35 cellular contexts compared by ENCODE assay signal in the genomic region with DNA sequence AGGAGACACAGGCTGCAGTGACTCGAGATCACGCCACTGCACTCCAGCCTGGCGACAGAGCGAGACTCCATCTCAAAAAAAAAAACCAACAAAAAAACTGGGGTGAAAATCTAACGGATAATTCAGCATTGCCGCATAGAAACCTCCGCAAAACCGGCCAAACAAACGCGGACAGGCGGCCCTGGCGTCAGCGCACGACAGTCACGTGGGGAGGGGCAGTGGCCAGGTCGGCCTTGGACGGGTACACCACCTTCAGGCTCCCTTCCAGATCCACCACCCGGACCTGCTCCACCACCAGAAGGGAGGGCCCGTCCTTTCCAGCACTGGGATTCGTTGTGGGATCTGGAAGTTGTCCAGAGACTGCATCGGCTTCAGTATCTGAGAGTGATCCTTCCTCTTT. TPM values are rescaled to one million over a fixed set of nuclear protein-coding genes. Genes with fewer than 3 reads are reported as not detected.
"Had no signal": no experiment of that assay in that cellular context is flagged by ENCODE, and none has a peak within 500 bp of the region (broad histone marks: within the 10 kb centered on the region; RNA-seq: fewer than 3 reads in every experiment).

No MANE protein-coding gene starts in this region.

- H3K4me3 Mint-ChIP-seq: activated CD4-positive, alpha-beta T cell treated with anti-CD3 and anti-CD28 coated beads for 36 hours; activated CD4-positive, alpha-beta T cell treated with anti-CD3 and anti-CD28 coated beads, Interleukin-2, amount 10 ng/mL, durations not matched to agents 7 days and 5 days; activated CD8-positive, alpha-beta T cell treated with anti-CD3 and anti-CD28 coated beads, Interleukin-2, amount 10 ng/mL, durations not matched to agents 7 days and 5 days; activated naive CD8-positive, alpha-beta T cell treated with anti-CD3 and anti-CD28 coated beads for 36 hours; activated T-cell treated with anti-CD3 and anti-CD28 coated beads, Interleukin-2, amount 50 U/mL, for 72 hours; activated T-helper 17 cell treated with anti-CD3 and anti-CD28 coated beads, Interleukin-2, amount 50 U/mL, for 72 hours; central memory CD8-positive, alpha-beta T cell; WTC11 had no signal

- H3K27me3 Mint-ChIP-seq: activated CD4-positive, alpha-beta T cell treated with anti-CD3 and anti-CD28 coated beads for 36 hours; activated CD4-positive, alpha-beta T cell treated with anti-CD3 and anti-CD28 coated beads, Interleukin-2, amount 10 ng/mL, durations not matched to agents 7 days and 5 days; activated naive CD8-positive, alpha-beta T cell treated with anti-CD3 and anti-CD28 coated beads for 36 hours; activated T-helper 17 cell treated with anti-CD3 and anti-CD28 coated beads, Interleukin-2, amount 50 U/mL, for 72 hours; central memory CD8-positive, alpha-beta T cell had no signal

- H3K27me3 ChIP-seq: brain microvascular endothelial cell, SJCRH30 had no signal

- H3K4me1 Mint-ChIP-seq: activated CD4-positive, alpha-beta T cell treated with anti-CD3 and anti-CD28 coated beads, Interleukin-2, amount 10 ng/mL, durations not matched to agents 7 days and 5 days; activated naive CD8-positive, alpha-beta T cell treated with anti-CD3 and anti-CD28 coated beads for 36 hours; activated T-helper 17 cell treated with anti-CD3 and anti-CD28 coated beads, Interleukin-2, amount 50 U/mL, for 72 hours had no signal

- H3K27ac Mint-ChIP-seq: activated CD4-positive, alpha-beta T cell treated with anti-CD3 and anti-CD28 coated beads for 36 hours; activated CD4-positive, alpha-beta T cell treated with anti-CD3 and anti-CD28 coated beads, Interleukin-2, amount 10 ng/mL, durations not matched to agents 7 days and 5 days; activated CD8-positive, alpha-beta T cell treated with anti-CD3 and anti-CD28 coated beads, Interleukin-2, amount 10 ng/mL, durations not matched to agents 7 days and 5 days; activated naive CD8-positive, alpha-beta T cell treated with anti-CD3 and anti-CD28 coated beads for 36 hours; activated T-cell treated with anti-CD3 and anti-CD28 coated beads, Interleukin-2, amount 50 U/mL, for 72 hours; activated T-helper 17 cell treated with anti-CD3 and anti-CD28 coated beads, Interleukin-2, amount 50 U/mL, for 72 hours; WTC11 had no signal

- H3K9me3 ChIP-seq: SJCRH30 had no signal

- H3K27ac ChIP-seq: brain microvascular endothelial cell, RWPE1, SJCRH30, SK-N-MC had no signal

- DNase-seq: activated CD4-positive, alpha-beta T cell treated with anti-CD3 and anti-CD28 coated beads for 36 hours; activated CD4-positive, alpha-beta T cell treated with anti-CD3 and anti-CD28 coated beads, Interleukin-2, amount 10 ng/mL, durations not matched to agents 7 days and 5 days; activated CD4-positive, alpha-beta T cell treated with anti-CD3 and anti-CD28 coated beads, Interleukin-2, amount 50 U/mL, for 48 hours; activated CD8-positive, alpha-beta T cell treated with anti-CD3 and anti-CD28 coated beads, Interleukin-2, amount 10 ng/mL, durations not matched to agents 7 days and 5 days; activated effector memory CD4-positive, alpha-beta T cell treated with anti-CD3 and anti-CD28 coated beads, Interleukin-2, amount 50 U/mL, for 16 hours; activated naive CD4-positive, alpha-beta T cell; activated naive CD4-positive, alpha-beta T cell treated with anti-CD3 and anti-CD28 coated beads, Interleukin-2, amount 50 U/mL, for 16 hours; activated naive CD8-positive, alpha-beta T cell treated with anti-CD3 and anti-CD28 coated beads for 36 hours; activated T-cell treated with anti-CD3 and anti-CD28 coated beads for 4 hours; activated T-cell treated with anti-CD3 and anti-CD28 coated beads, Interleukin-2, amount 50 U/mL, for 72 hours; amniotic stem cell; aorta; brain microvascular endothelial cell; Karpas-422; MM.1S; MV-4-11; NCI-H1092; NCI-H1436 treated with DMSO at 0.1 percent for 48 hours; NCI-H1694 treated with DMSO at 0.1 percent for 48 hours; NCI-H2029; NCI-H345; NCI-H524 treated with DMSO at 0.1 percent for 48 hours; PC-3; SHP77; SJCRH30; T1000 had no signal

- H3K4me3 ChIP-seq: SJCRH30, SK-N-MC had no signal

- H3K9me3 Mint-ChIP-seq: activated CD4-positive, alpha-beta T cell treated with anti-CD3 and anti-CD28 coated beads, Interleukin-2, amount 10 ng/mL, durations not matched to agents 7 days and 5 days; activated naive CD8-positive, alpha-beta T cell treated with anti-CD3 and anti-CD28 coated beads for 36 hours; activated T-cell treated with anti-CD3 and anti-CD28 coated beads, Interleukin-2, amount 50 U/mL, for 72 hours; activated T-helper 17 cell treated with anti-CD3 and anti-CD28 coated beads, Interleukin-2, amount 50 U/mL, for 72 hours; central memory CD8-positive, alpha-beta T cell; WTC11 had no signal

- ATAC-seq: activated CD4-positive, alpha-beta T cell treated with anti-CD3 and anti-CD28 coated beads for 36 hours; activated CD4-positive, CD25-positive, alpha-beta regulatory T cell treated with anti-CD3 and anti-CD28 coated beads, Interleukin-2, amount 50 U/mL, for 24 hours; activated CD8-positive, alpha-beta T cell treated with anti-CD3 and anti-CD28 coated beads, Interleukin-2, amount 10 ng/mL, durations not matched to agents 7 days and 5 days; activated T-cell treated with anti-CD3 and anti-CD28 coated beads, Interleukin-2, amount 50 U/mL, for 72 hours; activated T-helper 17 cell treated with anti-CD3 and anti-CD28 coated beads, Interleukin-2, amount 50 U/mL, for 72 hours; PC-3; WTC11 had no signal

RNA-seq across cellular contexts. Expression of gene SMIM1, which starts 8.4 kb away (rescaled TPM):
- total RNA-seq: activated CD8-positive, alpha-beta T cell treated with anti-CD3 and anti-CD28 coated beads, Interleukin-2, amount 10 ng/mL, durations not matched to agents 7 days and 5 days; NCI-H460; SJCRH30; T-helper 1 cell treated with Interleukin-12 subunit alpha and Interleukin-12 subunit beta and Interleukin-4 antibody, amounts not matched to agents 30 ng/mL and 1 ng/mL, for 36 hours; T-helper 2 cell treated with Interferon-gamma antibody and Interleukin-4, amounts not matched to agents 100 ng/mL and 5 ng/mL, for 36 hours had no signal

RNA-seq across cellular contexts. Expression of gene CCDC27, which starts 28.7 kb away (rescaled TPM):
- total RNA-seq: activated CD4-positive, alpha-beta T cell treated with anti-CD3 and anti-CD28 coated beads for 36 hours; activated CD4-positive, alpha-beta T cell treated with anti-CD3 and anti-CD28 coated beads, Interleukin-2, amount 10 ng/mL, durations not matched to agents 7 days and 5 days; activated CD8-positive, alpha-beta T cell treated with anti-CD3 and anti-CD28 coated beads, Interleukin-2, amount 10 ng/mL, durations not matched to agents 7 days and 5 days; activated naive CD8-positive, alpha-beta T cell treated with anti-CD3 and anti-CD28 coated beads for 36 hours; activated T-cell treated with anti-CD3 and anti-CD28 coated beads, Interleukin-2, amount 50 U/mL, for 72 hours; activated T-helper 17 cell treated with anti-CD3 and anti-CD28 coated beads, Interleukin-2, amount 50 U/mL, for 72 hours; aorta; NCI-H460; PC-3; SJCRH30; T-helper 1 cell treated with Interleukin-12 subunit alpha and Interleukin-12 subunit beta and Interleukin-4 antibody, amounts not matched to agents 30 ng/mL and 1 ng/mL, for 36 hours; T-helper 2 cell treated with Interferon-gamma antibody and Interleukin-4, amounts not matched to agents 100 ng/mL and 5 ng/mL, for 36 hours had no signal
- polyA plus RNA-seq: aorta had no signal
